21 cellular contexts compared by ENCODE assay signal in genomic region chr1:202684716-202685115, GRCh38. TPM values are rescaled to one million over a fixed set of nuclear protein-coding genes. Genes with fewer than 3 reads are reported as not detected.
A peak's percentile ranks its signal among the peaks of the same experiment; 100 is the strongest.
DNase-seq lines count a peak whose midpoint lies in the region; ATAC-seq and TF ChIP-seq lines count a peak whose summit lies in the region.
"Had no signal": no experiment of that assay in that cellular context is flagged by ENCODE, and none has a peak within 500 bp of the region (broad histone marks: within the 10 kb centered on the region; RNA-seq: fewer than 3 reads in every experiment).

No MANE protein-coding gene starts in this region.

- no peak overlapping the region for H3K27ac ChIP-seq in thyroid gland
- H3K27ac ChIP-seq: RWPE1 had no signal

- H3K36me3 Mint-ChIP-seq in activated naive CD4-positive, alpha-beta T cell treated with anti-CD3 and anti-CD28 coated beads, Interleukin-2, amount 10 ng/mL, durations not matched to agents 7 days and 5 days: no peaks in the 10 kb centered on the region
- H3K36me3 Mint-ChIP-seq in activated naive CD4-positive, alpha-beta T cell treated with anti-CD3 and anti-CD28 coated beads, Interleukin-2, amount 50 U/mL, for 72 hours: no peaks in the 10 kb centered on the region
- no peaks in the 10 kb centered on the region for H3K36me3 Mint-ChIP-seq in MCF 10A (ENCODE audit: insufficient read depth, unreplicated experiment)
- H3K36me3 Mint-ChIP-seq: CD8-positive, alpha-beta memory T cell had no signal

- no peaks in the 10 kb centered on the region for H3K36me3 ChIP-seq in thyroid gland

- no peaks in the 10 kb centered on the region for H3K27me3 ChIP-seq in thyroid gland

- no peaks in the 10 kb centered on the region for H3K9me3 Mint-ChIP-seq in activated naive CD4-positive, alpha-beta T cell treated with anti-CD3 and anti-CD28 coated beads, Interleukin-2, amount 10 ng/mL, durations not matched to agents 7 days and 5 days
- no peaks in the 10 kb centered on the region for H3K9me3 Mint-ChIP-seq in activated naive CD4-positive, alpha-beta T cell treated with anti-CD3 and anti-CD28 coated beads, Interleukin-2, amount 50 U/mL, for 72 hours
- no peaks in the 10 kb centered on the region for H3K9me3 Mint-ChIP-seq in MCF 10A (ENCODE audit: unreplicated experiment)

- H3K9me3 ChIP-seq in thyroid gland: no peaks in the 10 kb centered on the region

- TF ChIP-seq CTCF in thyroid gland (IDR thresholded peaks at IDR 0.05) (no peak), MCF 10A (IDR thresholded peaks at IDR 0.05; ENCODE audit: unreplicated experiment) (no peak)

- 6 to 17% methylated on average over 2 of the region's 2 CpGs for WGBS in thyroid gland, 2 donors

- H3K4me3 Mint-ChIP-seq in activated naive CD4-positive, alpha-beta T cell treated with anti-CD3 and anti-CD28 coated beads, Interleukin-2, amount 10 ng/mL, durations not matched to agents 7 days and 5 days: no peak overlapping the region
- no peak overlapping the region for H3K4me3 Mint-ChIP-seq in MCF 10A (ENCODE audit: unreplicated experiment)
- H3K4me3 Mint-ChIP-seq: CD8-positive, alpha-beta memory T cell had no signal

- no peak overlapping the region for H3K4me3 ChIP-seq in thyroid gland (replicated peaks in 1 of 3)

- peaks cover 69% of the 10 kb centered on the region for H3K27me3 Mint-ChIP-seq in activated naive CD4-positive, alpha-beta T cell treated with anti-CD3 and anti-CD28 coated beads, Interleukin-2, amount 10 ng/mL, durations not matched to agents 7 days and 5 days
- H3K27me3 Mint-ChIP-seq in MCF 10A (ENCODE audit: insufficient read depth, unreplicated experiment): peaks cover 89% of the 10 kb centered on the region

- H3K4me1 ChIP-seq in thyroid gland: no peaks in the 10 kb centered on the region

- no peak overlapping the region for H3K27ac Mint-ChIP-seq in activated naive CD4-positive, alpha-beta T cell treated with anti-CD3 and anti-CD28 coated beads, Interleukin-2, amount 10 ng/mL, durations not matched to agents 7 days and 5 days
- H3K27ac Mint-ChIP-seq in activated naive CD4-positive, alpha-beta T cell treated with anti-CD3 and anti-CD28 coated beads, Interleukin-2, amount 50 U/mL, for 72 hours: no peak overlapping the region
- no peak overlapping the region for H3K27ac Mint-ChIP-seq in MCF 10A (ENCODE audit: low read depth, unreplicated experiment)
- H3K27ac Mint-ChIP-seq: CD8-positive, alpha-beta memory T cell had no signal

- intact Hi-C loops in thyroid gland (cut with DNase I): no loop called here
- intact Hi-C loops in MCF 10A (cut with micrococcal nuclease): no loop called here

- ATAC-seq in activated naive CD4-positive, alpha-beta T cell treated with anti-CD3 and anti-CD28 coated beads, Interleukin-2, amount 50 U/mL, for 72 hours: no peak
- ATAC-seq in HG03159 (IDR thresholded peaks at IDR 0.05; ENCODE audit: unreplicated experiment): no peak
- ATAC-seq: SK-N-SH treated with all-trans-retinoic acid at 6 μM for 48 hours had no signal

- no TSS peak for BruUV-seq in MCF 10A (replicated peaks; lab: Mats Ljungman, UMichigan)

- no peaks in the 10 kb centered on the region for H3K4me1 Mint-ChIP-seq in activated naive CD4-positive, alpha-beta T cell treated with anti-CD3 and anti-CD28 coated beads, Interleukin-2, amount 10 ng/mL, durations not matched to agents 7 days and 5 days
- H3K4me1 Mint-ChIP-seq in MCF 10A (ENCODE audit: insufficient read depth, unreplicated experiment): no peaks in the 10 kb centered on the region
- H3K4me1 Mint-ChIP-seq: CD8-positive, alpha-beta memory T cell had no signal

- POLR2A ChIA-PET in MCF 10A (lab: Yijun Ruan, JAX): no interaction called here

- CTCF ChIA-PET in activated naive CD4-positive, alpha-beta T cell treated with anti-CD3 and anti-CD28 coated beads, Interleukin-2, amount 10 ng/mL, durations not matched to agents 7 days and 5 days (lab: Charles Lee): no interaction called here
- CTCF ChIA-PET in MCF 10A (lab: Yijun Ruan, JAX): no interaction called here

- DNase-seq in activated naive CD4-positive, alpha-beta T cell treated with anti-CD3 and anti-CD28 coated beads, Interleukin-2, amount 10 ng/mL, durations not matched to agents 7 days and 5 days: peak; percentile 4
- DNase-seq in activated naive CD4-positive, alpha-beta T cell treated with anti-CD3 and anti-CD28 coated beads, Interleukin-2, amount 50 U/mL, for 72 hours (ENCODE audit: low spot score in 2 of 2): no peak
- DNase-seq in M059J (ENCODE audit: low read depth): peak; percentile 30
- peak; percentile 17 for DNase-seq in glomerular visceral epithelial cell (ENCODE audit: extremely low spot score)
- DNase-seq in thyroid gland: peak; percentile 26 to 39
- no peak for DNase-seq in RPMI8226
- DNase-seq in MCF 10A (ENCODE audit: unreplicated experiment): no peak
- DNase-seq: C1 segment of cervical spinal cord; CD8-positive, alpha-beta memory T cell; DND-41; H7; NCI-H1436; NCI-H2171 treated with DMSO at 0.1 percent for 48 hours; NCI-H526; SIG-M5; T-helper 1 cell; T-helper 9 cell had no signal

- no peak for TF ChIP-seq POLR2A in thyroid gland (IDR thresholded peaks at IDR 0.05)

RNA-seq across cellular contexts. Expression of gene SYT2, which starts 25.5 kb away (rescaled TPM):
- total RNA-seq in activated naive CD4-positive, alpha-beta T cell treated with anti-CD3 and anti-CD28 coated beads, Interleukin-2, amount 50 U/mL, for 72 hours: not detected
- not detected in 2 replicates for total RNA-seq in M059J (2014; rRNA removed; shearing (Covaris generic))
- total RNA-seq in thyroid gland: under 1 TPM in 2 of 4 donors, not detected in 2; under 0.01 to 0.38 TPM
- not detected in 2 replicates for total RNA-seq in MCF 10A (2022)
- total RNA-seq: CD8-positive, alpha-beta memory T cell; LHCN-M2 had no signal

Comparison
In these comparisons a context has a peak if more than half of its experiments do, and no peak if none do; other contexts are left out.
1. DNase-seq: peak in activated naive CD4-positive, alpha-beta T cell treated with anti-CD3 and anti-CD28 coated beads, Interleukin-2, amount 10 ng/mL, durations not matched to agents 7 days and 5 days (single experiment), M059J (single experiment), glomerular visceral epithelial cell (single experiment) and thyroid gland (2 of 2); none in activated naive CD4-positive, alpha-beta T cell treated with anti-CD3 and anti-CD28 coated beads, Interleukin-2, amount 50 U/mL, for 72 hours (0 of 2), RPMI8226 (single experiment) and MCF 10A (single experiment).